17 cellular contexts compared by ENCODE assay signal in genomic region chr14:91568626-91569025, GRCh38.
"Had no signal": no experiment of that assay in that cellular context is flagged by ENCODE, and none has a peak within 500 bp of the region (broad histone marks: within the 10 kb centered on the region; RNA-seq: fewer than 3 reads in every experiment).

No MANE protein-coding gene starts in this region.

- H3K4me3 ChIP-seq: ascending aorta, gastrocnemius medialis, heart left ventricle, thyroid gland, uterus had no signal

- H3K27me3 ChIP-seq: ascending aorta, thyroid gland, uterus had no signal

- H3K36me3 ChIP-seq: ascending aorta, gastrocnemius medialis, heart left ventricle, neutrophil, thyroid gland, uterus had no signal

- DNase-seq: activated CD4-positive, alpha-beta T cell treated with anti-CD3 and anti-CD28 coated beads for 1 hour; activated CD4-positive, alpha-beta T cell treated with anti-CD3 and anti-CD28 coated beads, Interleukin-2, amount 50 U/mL, for 4 hours; activated naive CD4-positive, alpha-beta T cell treated with Interleukin-2 at 50 U/mL for 16 hours; activated naive CD8-positive, alpha-beta T cell treated with anti-CD3 and anti-CD28 coated beads, Interleukin-2, amount 50 U/mL, for 24 hours; activated T-cell treated with anti-CD3 and anti-CD28 coated beads for 4 hours; dermis blood vessel endothelial cell; effector memory CD8-positive, alpha-beta T cell; gastrocnemius medialis; heart left ventricle; left cardiac atrium; naive thymus-derived CD8-positive, alpha-beta T cell; stimulated activated naive B cell treated with anti-CD40 and anti-IgM and Interleukin-4, amounts not matched to agents 10 μg/mL and 1 μg/mL and 100 μg/mL, for 72 hours; thyroid gland; uterus had no signal

- H3K4me1 ChIP-seq: ascending aorta, gastrocnemius medialis, heart left ventricle, thyroid gland, uterus had no signal

- ATAC-seq: activated naive CD8-positive, alpha-beta T cell treated with anti-CD3 and anti-CD28 coated beads, Interleukin-2, amount 50 U/mL, for 24 hours; effector memory CD8-positive, alpha-beta T cell; gastrocnemius medialis; heart left ventricle; left cardiac atrium; naive thymus-derived CD8-positive, alpha-beta T cell; stimulated activated naive B cell treated with anti-CD40 and anti-IgM and Interleukin-4, amounts not matched to agents 10 μg/mL and 1 μg/mL and 100 μg/mL, for 72 hours had no signal

- H3K27ac ChIP-seq: ascending aorta, epithelial cell of prostate, gastrocnemius medialis, heart left ventricle, neutrophil, thyroid gland, uterus had no signal

- H3K9me3 ChIP-seq: ascending aorta, gastrocnemius medialis, neutrophil, thyroid gland, uterus had no signal
